8 cellular contexts compared by ENCODE assay signal in the genomic region with DNA sequence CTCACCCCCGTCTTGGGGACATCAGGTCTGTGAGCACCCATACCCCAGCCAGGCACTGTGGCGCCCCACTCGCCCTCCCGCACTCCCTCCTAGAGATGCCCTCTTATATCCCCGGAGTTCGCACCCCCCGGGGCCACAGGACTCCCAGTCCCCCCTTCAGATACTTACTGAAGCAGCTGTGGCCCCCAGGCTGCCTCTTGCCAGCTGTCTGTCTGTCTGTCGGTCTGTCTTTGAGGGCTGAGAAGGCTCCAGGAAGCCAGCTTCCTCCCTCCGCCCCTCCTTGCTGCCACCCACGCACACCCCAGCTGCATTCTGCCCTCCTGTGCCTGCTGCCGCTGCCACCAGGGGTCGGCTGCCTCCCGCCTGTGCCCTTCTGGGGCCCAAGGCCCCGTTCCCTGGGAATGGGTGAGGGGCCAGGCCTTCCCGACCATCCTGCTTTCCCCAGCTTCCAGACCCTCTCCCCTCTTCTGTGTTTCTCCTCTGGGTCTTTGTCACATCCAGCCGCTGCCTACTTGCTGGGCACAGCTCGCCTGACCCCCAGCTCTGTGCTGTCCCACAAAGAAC.
DNase-seq lines count a peak whose midpoint lies in the region; ATAC-seq and TF ChIP-seq lines count a peak whose summit lies in the region.

A gene (minus strand): TSS at position 226 of the 564 bp plus-strand sequence. CDS start 1,200 bp downstream, outside the sequence.

- ATAC-seq in HG03432 (IDR thresholded peaks at IDR 0.05; ENCODE audit: unreplicated experiment) = peak; percentile 65
- no peak for ATAC-seq in HG02884 (IDR thresholded peaks at IDR 0.05; ENCODE audit: unreplicated experiment)
- ATAC-seq in GM21723 (IDR thresholded peaks at IDR 0.05; ENCODE audit: unreplicated experiment) = no peak

- TF ChIP-seq CTCF in WERI-Rb-1 (IDR thresholded peaks at IDR 0.05; ENCODE audit: low read depth, low read length) = no peak

- H3K27me3 ChIP-seq in WERI-Rb-1 (ENCODE audit: insufficient read depth, low read depth, severe bottlenecking) = no peaks in the 10 kb centered on the region

- no peaks in the 10 kb centered on the region for H3K36me3 ChIP-seq in WERI-Rb-1

- TF ChIP-seq POLR2A in GM18526 (IDR thresholded peaks at IDR 0.05; ENCODE audit: extremely low read depth, insufficient read length) = peak; percentile 47

- H3K4me3 ChIP-seq in WERI-Rb-1 (ENCODE audit: low read depth, low read length) = no peak within 1 kb of the TSS

- H3K27ac ChIP-seq in WERI-Rb-1 = no peak within 1 kb of the TSS; the same call in 1 of the 2 replicates

- H3K9me3 ChIP-seq in WERI-Rb-1 (ENCODE audit: severe bottlenecking) = no peaks in the 10 kb centered on the region

- DNase-seq in activated CD4-positive, CD25-positive, alpha-beta regulatory T cell treated with anti-CD3 and anti-CD28 coated beads, Interleukin-2, amount 50 U/mL, for 72 hours = peak; percentile 82
- DNase-seq in effector CD4-positive, alpha-beta T cell = peak; percentile 67
- DNase-seq in stimulated activated CD4-positive, alpha-beta T cell treated with anti-CD3 and anti-CD28 coated beads, Interleukin-1b, Interleukin-23, amount 100 ng/mL, for 1 hour (ENCODE audit: low read depth in 2 of 2) = peak; percentile 67 to 80
- no peak for DNase-seq in WERI-Rb-1
